In genomic region chr4:101960431-101960830, GRCh38 we compare ENCODE assay signal across 19 cellular contexts.
"Had no signal": no experiment of that assay in that cellular context is flagged by ENCODE, and none has a peak within 500 bp of the region (broad histone marks: within the 10 kb centered on the region; RNA-seq: fewer than 3 reads in every experiment).

No MANE protein-coding gene starts in this region.

- H3K9me3 ChIP-seq: breast epithelium, right atrium auricular region, stomach, thoracic aorta had no signal

- H3K4me1 ChIP-seq: breast epithelium, right atrium auricular region, stomach had no signal

- H3K27me3 ChIP-seq: breast epithelium, right atrium auricular region, stomach had no signal

- H3K4me3 ChIP-seq: breast epithelium, right atrium auricular region, skin epidermis, stomach, thoracic aorta had no signal

- H3K36me3 ChIP-seq: breast epithelium, right atrium auricular region, stomach, thoracic aorta had no signal

- ATAC-seq: activated CD8-positive, alpha-beta memory T cell treated with anti-CD3 and anti-CD28 coated beads, Interleukin-2, amount 10 ng/mL, durations not matched to agents 7 days and 5 days; activated naive CD8-positive, alpha-beta T cell treated with anti-CD3 and anti-CD28 coated beads, Interleukin-2, amount 50 U/mL, for 24 hours; left ventricle myocardium superior; natural killer cell had no signal

- H3K27ac ChIP-seq: breast epithelium, right atrium auricular region, skin epidermis, stomach, thoracic aorta had no signal

- DNase-seq: activated CD4-positive, alpha-beta T cell treated with anti-CD3 and anti-CD28 coated beads, Interleukin-2, amount 50 U/mL, for 48 hours; activated CD8-positive, alpha-beta memory T cell treated with anti-CD3 and anti-CD28 coated beads, Interleukin-2, amount 10 ng/mL, durations not matched to agents 7 days and 5 days; activated naive CD4-positive, alpha-beta T cell treated with anti-CD3 and anti-CD28 coated beads for 36 hours; activated naive CD8-positive, alpha-beta T cell treated with anti-CD3 and anti-CD28 coated beads, Interleukin-2, amount 50 U/mL, for 24 hours; activated T-cell treated with anti-CD3 and anti-CD28 coated beads, Interleukin-2, amount 50 U/mL, for 1 hour; aorta; cerebellar nuclear complex; effector CD8-positive, alpha-beta T cell; hippocampal formation; left ventricle myocardium superior; mesenchymal stem cell; natural killer cell; occipital lobe; stimulated activated CD4-positive, alpha-beta T cell treated with anti-CD3 and anti-CD28 coated beads, Interleukin-4, amount 100 ng/mL, for 4 hours; stomach had no signal
